In the genomic region with DNA sequence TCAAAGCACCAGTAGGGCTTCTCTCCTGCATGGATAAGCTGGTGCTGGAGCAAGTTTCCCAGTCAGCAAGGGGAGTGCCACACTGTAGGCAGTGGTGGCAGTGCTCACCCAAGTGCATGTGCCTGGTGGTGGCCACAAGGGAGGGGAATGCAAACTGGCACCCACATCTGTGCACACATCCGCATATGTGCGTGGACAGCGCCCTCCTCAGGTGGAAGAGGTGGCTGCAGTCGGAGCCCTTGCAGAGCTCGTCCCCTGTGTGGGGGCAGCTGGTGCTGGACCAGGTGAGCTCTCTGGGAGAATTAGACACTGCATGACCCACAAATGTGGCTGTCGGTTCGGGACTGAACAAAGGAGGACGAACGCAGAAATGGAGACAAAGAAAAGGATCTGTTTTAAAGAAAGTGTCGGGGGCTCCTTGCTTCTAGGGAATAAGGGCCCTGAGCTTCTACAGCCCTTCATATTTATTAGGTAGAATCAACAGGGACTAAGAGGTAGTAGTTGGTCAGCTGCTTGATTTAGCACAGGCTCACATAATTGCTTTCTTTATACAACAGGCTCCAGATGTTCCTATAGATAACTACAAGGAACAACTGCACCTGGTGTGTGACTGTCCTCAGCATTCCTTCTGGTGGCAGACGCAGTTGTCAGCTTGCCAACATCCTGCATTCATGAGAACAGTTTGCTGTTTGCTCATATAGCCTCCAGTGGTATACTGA, we compare ENCODE assay signal across 8 cellular contexts. TPM values are rescaled to one million over a fixed set of nuclear protein-coding genes. Genes with fewer than 3 reads are reported as not detected.
DNase-seq lines count a peak whose midpoint lies in the region; ATAC-seq and TF ChIP-seq lines count a peak whose summit lies in the region.

No MANE protein-coding gene starts in this region.

- DNase-seq in NCI-H748 (lab: John Stamatoyannopoulos, UW; ENCODE audit: unreplicated experiment) (peak; percentile 84), NCI-H748 treated with DMSO at 0.1 percent for 48 hours (lab: John Stamatoyannopoulos, UW) (no peak), NOMO-1 treated with DMSO at 0.1 percent for 48 hours (lab: John Stamatoyannopoulos, UW; ENCODE audit: unreplicated experiment) (peak; percentile 52), activated T-cell treated with anti-CD3 and anti-CD28 coated beads for 48 hours (ENCODE audit: low read depth) (peak; percentile 84), foreskin keratinocyte (no peak), kidney glomerular epithelial cell (lab: John Stamatoyannopoulos, UW) (no peak)
- DNase-seq in stimulated activated CD4-positive, alpha-beta T cell treated with anti-CD3 and anti-CD28 coated beads, Interleukin-12 subunit alpha, Interleukin-12 subunit beta, amount 100 ng/mL, for 48 hours (ENCODE audit: low read depth in 2 of 3, low spot score in 1 of 3) = peak; percentile 80 to 87 (median 80)

- TF ChIP-seq CTCF in foreskin keratinocyte (conservative IDR thresholded peaks at IDR 0.05) = peak; percentile 52

- no peak for ATAC-seq in foreskin keratinocyte
- no peak for ATAC-seq in GM19324 (IDR thresholded peaks at IDR 0.05; ENCODE audit: low FRiP score, unreplicated experiment)

- H3K27me3 ChIP-seq in foreskin keratinocyte = no peaks in the 10 kb centered on the region

- H3K27ac ChIP-seq in foreskin keratinocyte = no peak overlapping the region

- no peaks in the 10 kb centered on the region for H3K4me1 ChIP-seq in foreskin keratinocyte

RNA-seq across cellular contexts. Expression of gene ZNF689, which starts 5.3 kb away (rescaled TPM):
- 7.6 and 8.4 TPM in 2 replicates for total RNA-seq in foreskin keratinocyte
- polyA plus RNA-seq in foreskin keratinocyte = 3.6 and 4.2 TPM in 2 replicates

RNA-seq across cellular contexts. Expression of gene ZNF785, which starts 30.0 kb away (rescaled TPM):
- 3.9 and 4.6 TPM in 2 replicates for total RNA-seq in foreskin keratinocyte
- polyA plus RNA-seq in foreskin keratinocyte = 1.8 and 2.1 TPM in 2 replicates

RNA-seq across cellular contexts. Expression of gene PRR14, which starts 35.2 kb away (rescaled TPM):
- total RNA-seq in foreskin keratinocyte = 25.7 and 26.6 TPM in 2 replicates
- 37.0 and 39.0 TPM in 2 replicates for polyA plus RNA-seq in foreskin keratinocyte

RNA-seq across cellular contexts. Expression of gene FBRS, which starts 42.7 kb away (rescaled TPM):
- 23.0 and 25.2 TPM in 2 replicates for total RNA-seq in foreskin keratinocyte
- 30.9 and 31.2 TPM in 2 replicates for polyA plus RNA-seq in foreskin keratinocyte

RNA-seq across cellular contexts. Expression of gene ZNF688, which starts 44.0 kb away (rescaled TPM):
- 7.5 and 8.5 TPM in 2 replicates for total RNA-seq in foreskin keratinocyte
- polyA plus RNA-seq in foreskin keratinocyte = 11.0 and 11.8 TPM in 2 replicates

Comparison
In these comparisons a context has a peak if more than half of its experiments do, and no peak if none do; other contexts are left out.
1. DNase-seq: peak in NCI-H748 (single experiment), NOMO-1 treated with DMSO at 0.1 percent for 48 hours (single experiment), activated T-cell treated with anti-CD3 and anti-CD28 coated beads for 48 hours (single experiment) and stimulated activated CD4-positive, alpha-beta T cell treated with anti-CD3 and anti-CD28 coated beads, Interleukin-12 subunit alpha, Interleukin-12 subunit beta, amount 100 ng/mL, for 48 hours (3 of 3); none in NCI-H748 treated with DMSO at 0.1 percent for 48 hours (single experiment), foreskin keratinocyte (0 of 2) and kidney glomerular epithelial cell (single experiment).